6 cellular contexts compared by ENCODE assay signal in the genomic region with DNA sequence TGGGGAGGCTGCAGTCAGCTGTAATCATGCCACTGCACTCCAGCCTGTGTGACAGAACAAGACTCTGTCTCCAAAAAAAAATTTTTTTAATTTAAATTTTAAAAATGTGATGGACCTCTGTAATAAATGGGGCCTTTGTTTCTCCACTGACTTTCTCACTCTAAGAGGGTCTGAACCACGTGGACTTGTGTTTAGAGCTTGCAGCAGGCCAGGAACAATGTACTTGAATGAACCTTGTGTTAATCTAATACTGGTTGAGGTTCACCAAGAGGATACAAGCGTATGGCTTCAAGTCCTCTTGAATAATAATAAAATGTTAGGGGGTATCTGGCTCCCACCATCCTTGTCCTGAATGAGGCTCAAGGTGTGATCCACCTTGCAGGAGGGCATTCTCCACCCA.
"Had no signal": no experiment of that assay in that cellular context is flagged by ENCODE, and none has a peak within 500 bp of the region (broad histone marks: within the 10 kb centered on the region; RNA-seq: fewer than 3 reads in every experiment).

No MANE protein-coding gene starts in this region.

- H3K4me3 ChIP-seq: GM23338, HAP-1 had no signal

- H3K4me2 ChIP-seq: GM23338 had no signal

- DNase-seq: H7, HFFc6 had no signal

- H3K4me1 ChIP-seq: HAP-1 had no signal

- H3K27ac ChIP-seq: HL-60 had no signal

- FAIRE-seq: HepG2 had no signal

- H2AFZ ChIP-seq: GM23338 had no signal

- H3K36me3 ChIP-seq: HAP-1 had no signal
